Comparison of ENCODE assay signal across 25 cellular contexts in genomic region chr16:16105646-16106045, GRCh38.
"Had no signal": no experiment of that assay in that cellular context is flagged by ENCODE, and none has a peak within 500 bp of the region (broad histone marks: within the 10 kb centered on the region; RNA-seq: fewer than 3 reads in every experiment).

No MANE protein-coding gene starts in this region.

- H3K4me2 ChIP-seq: KMS-11, PC-9 had no signal

- H3K4me1 Mint-ChIP-seq: activated CD4-positive, alpha-beta memory T cell treated with anti-CD3 and anti-CD28 coated beads, Interleukin-2, amount 10 ng/mL, durations not matched to agents 7 days and 5 days; activated CD4-positive, alpha-beta T cell treated with anti-CD3 and anti-CD28 coated beads, Interleukin-2, amount 10 ng/mL, durations not matched to agents 7 days and 5 days; activated naive CD4-positive, alpha-beta T cell treated with anti-CD3 and anti-CD28 coated beads, Interleukin-2, amount 10 ng/mL, durations not matched to agents 7 days and 5 days; activated naive CD8-positive, alpha-beta T cell treated with anti-CD3 and anti-CD28 coated beads, Interleukin-2, amount 10 ng/mL, durations not matched to agents 7 days and 5 days; T-helper 17 cell had no signal

- H3K27me3 Mint-ChIP-seq: activated CD4-positive, alpha-beta memory T cell treated with anti-CD3 and anti-CD28 coated beads, Interleukin-2, amount 10 ng/mL, durations not matched to agents 7 days and 5 days; activated CD4-positive, alpha-beta T cell treated with anti-CD3 and anti-CD28 coated beads, Interleukin-2, amount 10 ng/mL, durations not matched to agents 7 days and 5 days; activated naive CD4-positive, alpha-beta T cell treated with anti-CD3 and anti-CD28 coated beads, Interleukin-2, amount 10 ng/mL, durations not matched to agents 7 days and 5 days; activated naive CD8-positive, alpha-beta T cell treated with anti-CD3 and anti-CD28 coated beads, Interleukin-2, amount 10 ng/mL, durations not matched to agents 7 days and 5 days; activated T-helper 17 cell treated with anti-CD3 and anti-CD28 coated beads, Interleukin-2, amount 50 U/mL, for 72 hours; T-helper 17 cell had no signal

- H3K27ac Mint-ChIP-seq: activated CD4-positive, alpha-beta memory T cell treated with anti-CD3 and anti-CD28 coated beads, Interleukin-2, amount 10 ng/mL, durations not matched to agents 7 days and 5 days; activated CD4-positive, alpha-beta T cell treated with anti-CD3 and anti-CD28 coated beads, Interleukin-2, amount 10 ng/mL, durations not matched to agents 7 days and 5 days; activated naive CD4-positive, alpha-beta T cell treated with anti-CD3 and anti-CD28 coated beads, Interleukin-2, amount 10 ng/mL, durations not matched to agents 7 days and 5 days; activated naive CD8-positive, alpha-beta T cell treated with anti-CD3 and anti-CD28 coated beads, Interleukin-2, amount 10 ng/mL, durations not matched to agents 7 days and 5 days; activated T-helper 17 cell treated with anti-CD3 and anti-CD28 coated beads, Interleukin-2, amount 50 U/mL, for 72 hours; T-helper 17 cell had no signal

- H3K4me3 ChIP-seq: adrenal gland, MG63, PC-9 had no signal

- H3K4me3 Mint-ChIP-seq: activated CD4-positive, alpha-beta memory T cell treated with anti-CD3 and anti-CD28 coated beads, Interleukin-2, amount 10 ng/mL, durations not matched to agents 7 days and 5 days; activated CD4-positive, alpha-beta T cell treated with anti-CD3 and anti-CD28 coated beads, Interleukin-2, amount 10 ng/mL, durations not matched to agents 7 days and 5 days; activated naive CD4-positive, alpha-beta T cell treated with anti-CD3 and anti-CD28 coated beads, Interleukin-2, amount 10 ng/mL, durations not matched to agents 7 days and 5 days; activated naive CD8-positive, alpha-beta T cell treated with anti-CD3 and anti-CD28 coated beads, Interleukin-2, amount 10 ng/mL, durations not matched to agents 7 days and 5 days; activated T-helper 17 cell treated with anti-CD3 and anti-CD28 coated beads, Interleukin-2, amount 50 U/mL, for 72 hours; T-helper 17 cell had no signal

- H3K9ac ChIP-seq: KMS-11 had no signal

- H3K4me1 ChIP-seq: adrenal gland had no signal

- DNase-seq: activated CD4-positive, alpha-beta memory T cell treated with anti-CD3 and anti-CD28 coated beads, Interleukin-2, amount 10 ng/mL, durations not matched to agents 7 days and 5 days; activated CD4-positive, alpha-beta T cell treated with anti-CD3 and anti-CD28 coated beads, Interleukin-2, amount 10 ng/mL, durations not matched to agents 7 days and 5 days; activated CD4-positive, CD25-positive, alpha-beta regulatory T cell; activated gamma-delta T cell; activated naive CD4-positive, alpha-beta T cell treated with anti-CD3 and anti-CD28 coated beads, Interleukin-2, amount 10 ng/mL, durations not matched to agents 7 days and 5 days; activated naive CD8-positive, alpha-beta T cell treated with anti-CD3 and anti-CD28 coated beads, Interleukin-2, amount 10 ng/mL, durations not matched to agents 7 days and 5 days; activated T-cell treated with anti-CD3 and anti-CD28 coated beads for 4 hours; activated T-cell treated with anti-CD3 and anti-CD28 coated beads, Interleukin-2, amount 50 U/mL, for 48 hours; adrenal gland; anterior cingulate cortex; cerebellar nuclear complex; MG63; MV-4-11; NCI-H1092 treated with DMSO at 0.1 percent for 48 hours; NCI-H1417 treated with DMSO at 0.1 percent for 48 hours; NCI-H1694; NCI-H2029 treated with DMSO at 0.1 percent for 48 hours; NCI-H446; NCI-H524; PC-9; SHP77 treated with DMSO at 0.1 percent for 48 hours; T-helper 17 cell; T1000 had no signal

- H3K27ac ChIP-seq: adrenal gland, KMS-11, PC-9 had no signal

- H3K9me3 ChIP-seq: adrenal gland, MG63 had no signal

- H2AFZ ChIP-seq: PC-9 had no signal

- H3K27me3 ChIP-seq: adrenal gland, MG63 had no signal

- H3K9me3 Mint-ChIP-seq: activated CD4-positive, alpha-beta memory T cell treated with anti-CD3 and anti-CD28 coated beads, Interleukin-2, amount 10 ng/mL, durations not matched to agents 7 days and 5 days; activated CD4-positive, alpha-beta T cell treated with anti-CD3 and anti-CD28 coated beads, Interleukin-2, amount 10 ng/mL, durations not matched to agents 7 days and 5 days; activated naive CD4-positive, alpha-beta T cell treated with anti-CD3 and anti-CD28 coated beads, Interleukin-2, amount 10 ng/mL, durations not matched to agents 7 days and 5 days; activated naive CD8-positive, alpha-beta T cell treated with anti-CD3 and anti-CD28 coated beads, Interleukin-2, amount 10 ng/mL, durations not matched to agents 7 days and 5 days; activated T-helper 17 cell treated with anti-CD3 and anti-CD28 coated beads, Interleukin-2, amount 50 U/mL, for 72 hours had no signal
